8 cellular contexts compared by ENCODE assay signal in the genomic region with DNA sequence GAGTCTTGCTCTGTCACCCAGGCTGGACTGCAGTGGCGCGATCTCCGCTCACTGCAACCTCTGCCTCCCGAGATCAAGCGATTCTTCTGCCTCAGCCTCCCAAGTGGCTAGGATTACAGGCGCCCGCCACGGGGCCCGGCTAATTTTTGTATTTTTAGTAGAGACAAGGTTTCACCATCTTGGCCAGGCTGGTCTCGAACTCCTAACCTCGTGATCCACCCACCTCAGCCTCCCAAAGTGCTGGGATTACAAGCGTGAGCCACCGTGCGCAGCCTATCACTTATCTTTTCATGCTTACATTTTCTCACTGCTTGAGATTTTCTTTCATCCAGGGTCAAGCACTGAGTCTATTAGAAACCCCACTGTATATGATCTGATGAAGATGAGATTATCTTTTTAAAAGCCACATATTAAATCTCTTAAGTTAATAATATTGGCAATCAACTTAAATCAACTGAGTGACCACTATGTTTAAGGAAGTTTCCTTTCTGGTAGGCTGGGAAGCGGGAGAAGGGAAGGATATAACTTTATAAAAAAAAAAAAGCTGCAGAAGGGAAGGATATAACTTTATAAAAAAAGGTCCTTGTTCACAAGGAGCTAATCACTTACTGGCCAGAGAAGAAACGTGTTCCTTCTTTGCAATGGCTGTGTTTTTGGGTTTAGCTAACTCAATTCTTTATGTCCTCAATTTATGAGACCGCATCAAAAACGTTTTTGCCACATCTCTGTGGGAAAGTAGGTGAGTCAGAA. TPM values are rescaled to one million over a fixed set of nuclear protein-coding genes. Genes with fewer than 3 reads are reported as not detected.
DNase-seq lines count a peak whose midpoint lies in the region; ATAC-seq and TF ChIP-seq lines count a peak whose summit lies in the region.

No MANE protein-coding gene starts in this region.

- 91% methylated on average over 18 of the region's 18 CpGs for WGBS in mammary epithelial cell (ENCODE audit: low coverage, missing lambda C conversion rate)

- CTCF ChIA-PET in CD4-positive, alpha-beta memory T cell (lab: Charles Lee; ENCODE audit: partially characterized antibody): interaction anchor here (0.9 to 2.7 kb wide), 11 partner anchors 11 to 182 kb away, joined by 3 to 26 read pairs (median 4); a partner anchor contains a TSS
- CTCF ChIA-PET in mammary epithelial cell (lab: Charles Lee; ENCODE audit: low non-redundant PET): interaction anchor here (1.4 kb wide), 1 partner anchor 19 kb away, joined by 20 read pairs; no protein-coding TSS in a partner anchor

- in situ Hi-C loops in mammary epithelial cell (cut with MboI; ENCODE audit: low sequenced_read_pairs in 2 of 2): loop anchor here in 1 of 2 donors (10.0 kb wide), 1 partner anchor 52 kb away; no protein-coding TSS in a partner anchor

- POLR2A ChIA-PET in CD4-positive, alpha-beta memory T cell (lab: Charles Lee; ENCODE audit: partially characterized antibody): interaction anchor here (0.8 to 3.3 kb wide), 20 partner anchors 11 to 1538 kb away, joined by 3 to 93 read pairs (median 8); a partner anchor contains a TSS

- dilution Hi-C loops in mammary epithelial cell (cut with HindIII; ENCODE audit: low sequenced_read_pairs): no loop called here

- peaks cover 33% of the 10 kb centered on the region for H3K79me2 ChIP-seq in mammary epithelial cell (ENCODE audit: insufficient read depth, low read length)

- no peak overlapping the region for H3K4me3 ChIP-seq in CD4-positive, alpha-beta memory T cell (ENCODE audit: low read length in 2 of 2)
- peak overlapping the region; percentile 99 for H3K4me3 ChIP-seq in MG63
- H3K4me3 ChIP-seq in mammary epithelial cell (replicated peaks in 1 of 3; ENCODE audit: insufficient read depth in 1 of 3, low read depth in 2 of 3, low read length in 3 of 3): no peak overlapping the region
- H3K4me3 ChIP-seq in neuron (ENCODE audit: low read length): peak overlapping the region; percentile 65

- peak in 1 of 5 donors; percentile 44 for DNase-seq in CD4-positive, alpha-beta memory T cell
- DNase-seq in MG63 (no peak), mammary epithelial cell (no peak), DMS153 (lab: John Stamatoyannopoulos, UW) (no peak), cortex of kidney (lab: John Stamatoyannopoulos, UW) (no peak), GOT3 (lab: John Stamatoyannopoulos, UW) (no peak)

- peaks cover 16 to 19% of the 10 kb centered on the region in 2 donors for H3K36me3 Mint-ChIP-seq in CD4-positive, alpha-beta memory T cell

- no TSS peak for BruUV-seq in mammary epithelial cell (replicated peaks; lab: Mats Ljungman, UMichigan)

- H3K9me3 Mint-ChIP-seq in CD4-positive, alpha-beta memory T cell: no peaks in the 10 kb centered on the region

- H3K9me3 ChIP-seq in CD4-positive, alpha-beta memory T cell (ENCODE audit: control insufficient read depth in 1 of 2, low read length in 2 of 2): no peaks in the 10 kb centered on the region
- H3K9me3 ChIP-seq in MG63: no peaks in the 10 kb centered on the region; the same call in 1 of the 2 replicates
- no peaks in the 10 kb centered on the region for H3K9me3 ChIP-seq in mammary epithelial cell (replicated peaks; ENCODE audit: insufficient read depth, low read length)
- no peaks in the 10 kb centered on the region for H3K9me3 ChIP-seq in neuron (ENCODE audit: low read length)

- intact Hi-C loops in CD4-positive, alpha-beta memory T cell (cut with micrococcal nuclease): loop anchor here (1.0 to 5.0 kb wide), 6 partner anchors 60 to 1537 kb away; a partner anchor contains a TSS
- intact Hi-C loops in mammary epithelial cell (cut with micrococcal nuclease): loop anchor here (1.0 to 5.0 kb wide), 2 partner anchors 19 to 44 kb away; no protein-coding TSS in a partner anchor

- no peak for TF ChIP-seq CTCF in mammary epithelial cell (conservative IDR thresholded peaks at IDR 0.05 in 1 of 2, IDR thresholded peaks at IDR 0.05 in 1 of 2; ENCODE audit: extremely low read depth in 1 of 2, insufficient read depth in 1 of 2, low read depth in 1 of 2, low read length in 2 of 2)

- no peaks in the 10 kb centered on the region for H3K27me3 ChIP-seq in CD4-positive, alpha-beta memory T cell (ENCODE audit: insufficient read depth, low read length)
- no peaks in the 10 kb centered on the region for H3K27me3 ChIP-seq in MG63
- no peaks in the 10 kb centered on the region for H3K27me3 ChIP-seq in mammary epithelial cell (ENCODE audit: insufficient read depth, low read length)
- H3K27me3 ChIP-seq in neuron (ENCODE audit: insufficient read depth, low read length): no peaks in the 10 kb centered on the region

- peaks cover 6 to 28% (median 17%) of the 10 kb centered on the region in 4 donors for H3K4me1 Mint-ChIP-seq in CD4-positive, alpha-beta memory T cell

- peaks cover 21% of the 10 kb centered on the region for H3K4me1 ChIP-seq in CD4-positive, alpha-beta memory T cell (ENCODE audit: insufficient read depth, low read length)
- peaks cover 18% of the 10 kb centered on the region for H3K4me1 ChIP-seq in mammary epithelial cell (ENCODE audit: insufficient read depth, low read length)
- peaks cover 1% of the 10 kb centered on the region for H3K4me1 ChIP-seq in neuron (ENCODE audit: insufficient read depth, low read length)

- no peak overlapping the region for H3K9ac ChIP-seq in mammary epithelial cell (ENCODE audit: insufficient read depth, low read length)

- no peaks in the 10 kb centered on the region for H4K20me1 ChIP-seq in mammary epithelial cell (ENCODE audit: insufficient read depth, low read length)

- no peaks in the 10 kb centered on the region for H3K36me3 ChIP-seq in CD4-positive, alpha-beta memory T cell (ENCODE audit: insufficient read depth, low read length)
- H3K36me3 ChIP-seq in MG63: peaks cover 29% of the 10 kb centered on the region
- H3K36me3 ChIP-seq in mammary epithelial cell (ENCODE audit: insufficient read depth, low read length): peaks cover 10% of the 10 kb centered on the region
- H3K36me3 ChIP-seq in neuron (ENCODE audit: insufficient read depth, low read length): peaks cover 16% of the 10 kb centered on the region

- peak overlapping the region; percentile 92 for H3K27ac ChIP-seq in CD4-positive, alpha-beta memory T cell (ENCODE audit: low read depth, low read length)
- peak overlapping the region; percentile 97 for H3K27ac ChIP-seq in mammary epithelial cell (ENCODE audit: insufficient read depth, low read depth, low read length)

- no peaks in the 10 kb centered on the region for H3K27me3 Mint-ChIP-seq in CD4-positive, alpha-beta memory T cell

- H3K4me3 Mint-ChIP-seq in CD4-positive, alpha-beta memory T cell: peak overlapping the region; percentile 95 to 97 (median 96)

- ATAC-seq in HG02642 (IDR thresholded peaks at IDR 0.05; ENCODE audit: poor library complexity, unreplicated experiment): no peak

- peak overlapping the region; percentile 89 for H3K4me2 ChIP-seq in mammary epithelial cell (ENCODE audit: insufficient read depth, low read depth, low read length)

- H3K27ac Mint-ChIP-seq in CD4-positive, alpha-beta memory T cell: peak overlapping the region; percentile 79 to 99 (median 98)

- H2AFZ ChIP-seq in mammary epithelial cell (ENCODE audit: low read depth, low read length) (no peak overlapping the region), neuron (ENCODE audit: low read depth, low read length) (peak overlapping the region; percentile 83)

RNA-seq across cellular contexts. Expression of a gene that starts 1.3 kb away (rescaled TPM):
- 100 to 1,000 TPM; 117 to 121 TPM for total RNA-seq in CD4-positive, alpha-beta memory T cell
- polyA plus RNA-seq in CD4-positive, alpha-beta memory T cell: 10 to 100 TPM in 1 of 2 donors, 1 to 10 TPM in 1; 9.7 to 22.5 TPM
- total RNA-seq in MG63 (2014; rRNA removed; shearing (Covaris generic); ENCODE audit: low replicate concordance): 17.4 and 38.3 TPM in 2 replicates
- total RNA-seq in mammary epithelial cell: 100 to 1,000 TPM; 304 to 321 TPM
- 35.7 TPM for polyA plus RNA-seq in mammary epithelial cell
- 210 TPM for polyA minus RNA-seq in mammary epithelial cell

Comparison
In these comparisons a context has a peak if more than half of its experiments do, and no peak if none do; other contexts are left out.
1. H3K4me3 ChIP-seq: peak in MG63 (single experiment) and neuron (single experiment); none in CD4-positive, alpha-beta memory T cell (0 of 2) and mammary epithelial cell (0 of 3).